Comparison of ENCODE assay signal across 1 cellular context in the genomic region with DNA sequence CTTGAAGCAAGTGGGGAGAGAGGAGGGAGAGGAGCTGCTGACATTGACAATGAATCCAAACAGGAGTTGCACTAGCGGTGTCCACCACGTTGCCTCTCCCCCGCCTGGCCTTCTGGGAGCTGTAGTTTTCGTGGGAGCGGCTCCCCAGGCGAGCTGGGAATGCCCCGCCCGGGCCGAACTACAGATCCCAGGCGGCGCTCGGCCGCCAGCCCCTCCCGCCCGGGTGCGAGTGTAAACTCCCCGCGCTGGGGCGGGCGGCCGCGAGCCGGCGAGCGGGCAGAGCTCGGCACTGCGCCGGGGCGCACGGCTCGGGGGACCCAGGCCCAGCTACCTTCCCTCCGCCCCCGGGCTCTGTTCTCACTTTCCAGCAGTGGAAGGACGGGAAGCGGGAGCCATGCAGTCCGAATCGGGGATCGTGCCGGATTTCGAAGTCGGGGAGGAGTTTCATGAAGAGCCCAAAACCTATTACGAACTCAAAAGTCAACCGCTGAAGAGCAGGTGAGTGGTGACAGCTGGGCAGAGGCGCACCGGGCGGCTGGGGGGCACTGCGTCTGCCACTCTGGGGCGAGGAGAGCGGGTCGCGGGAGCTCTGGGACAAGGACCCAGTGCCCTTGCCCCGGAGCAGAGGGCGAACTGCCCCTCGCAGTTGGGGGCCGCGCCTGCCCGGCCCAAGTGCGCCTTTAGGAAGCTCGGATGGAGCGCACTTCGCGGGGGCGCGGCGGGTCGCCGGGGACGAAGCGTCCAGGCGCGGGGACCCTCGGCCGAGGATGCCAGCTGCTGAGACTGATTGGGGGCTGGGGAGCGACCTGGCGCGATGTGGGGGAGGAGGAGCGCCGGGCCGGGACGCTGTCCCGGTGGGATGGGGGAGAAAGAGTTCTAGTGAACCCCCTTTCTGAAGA.
TF ChIP-seq lines count a peak whose summit lies in the region.

TSS of gene MITF (plus strand) at position 261 of the 899 bp plus-strand sequence. CDS start at position 395, 134 bp downstream.

TF ChIP-seq in K562, 482 proteins besides CTCF, POLR2A, EP300 and RAD21 (continued from another document and continues in another):
- TF ChIP-seq, protein P1, sequence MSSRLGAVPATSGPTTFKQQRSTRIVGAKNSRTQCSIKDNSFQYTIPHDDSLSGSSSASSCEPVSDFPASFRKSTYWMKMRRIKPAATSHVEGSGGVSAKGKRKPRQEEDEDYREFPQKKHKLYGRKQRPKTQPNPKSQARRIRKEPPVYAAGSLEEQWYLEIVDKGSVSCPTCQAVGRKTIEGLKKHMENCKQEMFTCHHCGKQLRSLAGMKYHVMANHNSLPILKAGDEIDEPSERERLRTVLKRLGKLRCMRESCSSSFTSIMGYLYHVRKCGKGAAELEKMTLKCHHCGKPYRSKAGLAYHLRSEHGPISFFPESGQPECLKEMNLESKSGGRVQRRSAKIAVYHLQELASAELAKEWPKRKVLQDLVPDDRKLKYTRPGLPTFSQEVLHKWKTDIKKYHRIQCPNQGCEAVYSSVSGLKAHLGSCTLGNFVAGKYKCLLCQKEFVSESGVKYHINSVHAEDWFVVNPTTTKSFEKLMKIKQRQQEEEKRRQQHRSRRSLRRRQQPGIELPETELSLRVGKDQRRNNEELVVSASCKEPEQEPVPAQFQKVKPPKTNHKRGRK (tag; IDR thresholded peaks at IDR 0.05) = no peak
- TF ChIP-seq ZNF583 (CRISPR knock-in tag; IDR thresholded peaks at IDR 0.05) (no peak), PHB (CRISPR knock-in tag; IDR thresholded peaks at IDR 0.05) (no peak), DPF2 (IDR thresholded peaks at IDR 0.05) (no peak), FOXJ3 (CRISPR knock-in tag; IDR thresholded peaks at IDR 0.05) (no peak), GTF2F1 (IDR thresholded peaks at IDR 0.05; ENCODE audit: low read depth, low read length) (peak; percentile 33; the same call in 1 of the 2 replicates), ZBTB26 (CRISPR knock-in tag; IDR thresholded peaks at IDR 0.05) (no peak), ZNF785 (CRISPR knock-in tag; IDR thresholded peaks at IDR 0.05) (no peak), POLR2H (tag; IDR thresholded peaks at IDR 0.05; ENCODE audit: low read depth) (no peak), MTA2 (IDR thresholded peaks at IDR 0.05; ENCODE audit: low read depth) (no peak), ZNF75A (CRISPR knock-in tag; IDR thresholded peaks at IDR 0.05) (no peak), ZNF766 (CRISPR knock-in tag; conservative IDR thresholded peaks at IDR 0.05) (peak; percentile 87), CGGBP1 (CRISPR knock-in tag; IDR thresholded peaks at IDR 0.05) (no peak), ZNF398 (CRISPR knock-in tag; IDR thresholded peaks at IDR 0.05) (no peak), GATA2 (CRISPR knock-in tag; IDR thresholded peaks at IDR 0.05) (no peak), KAT2B (IDR thresholded peaks at IDR 0.05; ENCODE audit: low read depth, low read length) (no peak), POLR2G (IDR thresholded peaks at IDR 0.05; ENCODE audit: low read depth, low read length) (peak; percentile 84), ZNF584 (CRISPR knock-in tag; IDR thresholded peaks at IDR 0.05; ENCODE audit: low read depth) (no peak), RCOR1 (IDR thresholded peaks at IDR 0.05; ENCODE audit: borderline replicate concordance in 1 of 2, low read depth in 2 of 2, low read length in 2 of 2) (no peak), ZBTB8A (IDR thresholded peaks at IDR 0.05; ENCODE audit: partially characterized antibody) (no peak), ZNF668 (CRISPR knock-in tag; IDR thresholded peaks at IDR 0.05) (no peak), ZBED1 (IDR thresholded peaks at IDR 0.05) (no peak), NR2C1 (IDR thresholded peaks at IDR 0.05) (no peak), NR2C1 (tag; IDR thresholded peaks at IDR 0.05) (0 out of 2 replicates have a peak, but pooled peaks have one; percentile 44), XRCC4 (IDR thresholded peaks at IDR 0.05; ENCODE audit: extremely low read depth, insufficient read depth, insufficient read length) (no peak), TBP (optimal IDR thresholded peaks at IDR 0.05; ENCODE audit: low read depth, low read length) (peak; percentile 33), SNAPC5 (CRISPR knock-in tag; IDR thresholded peaks at IDR 0.05) (no peak), MCM2 (IDR thresholded peaks at IDR 0.05; ENCODE audit: low read depth) (no peak)
- TF ChIP-seq, protein P2, sequence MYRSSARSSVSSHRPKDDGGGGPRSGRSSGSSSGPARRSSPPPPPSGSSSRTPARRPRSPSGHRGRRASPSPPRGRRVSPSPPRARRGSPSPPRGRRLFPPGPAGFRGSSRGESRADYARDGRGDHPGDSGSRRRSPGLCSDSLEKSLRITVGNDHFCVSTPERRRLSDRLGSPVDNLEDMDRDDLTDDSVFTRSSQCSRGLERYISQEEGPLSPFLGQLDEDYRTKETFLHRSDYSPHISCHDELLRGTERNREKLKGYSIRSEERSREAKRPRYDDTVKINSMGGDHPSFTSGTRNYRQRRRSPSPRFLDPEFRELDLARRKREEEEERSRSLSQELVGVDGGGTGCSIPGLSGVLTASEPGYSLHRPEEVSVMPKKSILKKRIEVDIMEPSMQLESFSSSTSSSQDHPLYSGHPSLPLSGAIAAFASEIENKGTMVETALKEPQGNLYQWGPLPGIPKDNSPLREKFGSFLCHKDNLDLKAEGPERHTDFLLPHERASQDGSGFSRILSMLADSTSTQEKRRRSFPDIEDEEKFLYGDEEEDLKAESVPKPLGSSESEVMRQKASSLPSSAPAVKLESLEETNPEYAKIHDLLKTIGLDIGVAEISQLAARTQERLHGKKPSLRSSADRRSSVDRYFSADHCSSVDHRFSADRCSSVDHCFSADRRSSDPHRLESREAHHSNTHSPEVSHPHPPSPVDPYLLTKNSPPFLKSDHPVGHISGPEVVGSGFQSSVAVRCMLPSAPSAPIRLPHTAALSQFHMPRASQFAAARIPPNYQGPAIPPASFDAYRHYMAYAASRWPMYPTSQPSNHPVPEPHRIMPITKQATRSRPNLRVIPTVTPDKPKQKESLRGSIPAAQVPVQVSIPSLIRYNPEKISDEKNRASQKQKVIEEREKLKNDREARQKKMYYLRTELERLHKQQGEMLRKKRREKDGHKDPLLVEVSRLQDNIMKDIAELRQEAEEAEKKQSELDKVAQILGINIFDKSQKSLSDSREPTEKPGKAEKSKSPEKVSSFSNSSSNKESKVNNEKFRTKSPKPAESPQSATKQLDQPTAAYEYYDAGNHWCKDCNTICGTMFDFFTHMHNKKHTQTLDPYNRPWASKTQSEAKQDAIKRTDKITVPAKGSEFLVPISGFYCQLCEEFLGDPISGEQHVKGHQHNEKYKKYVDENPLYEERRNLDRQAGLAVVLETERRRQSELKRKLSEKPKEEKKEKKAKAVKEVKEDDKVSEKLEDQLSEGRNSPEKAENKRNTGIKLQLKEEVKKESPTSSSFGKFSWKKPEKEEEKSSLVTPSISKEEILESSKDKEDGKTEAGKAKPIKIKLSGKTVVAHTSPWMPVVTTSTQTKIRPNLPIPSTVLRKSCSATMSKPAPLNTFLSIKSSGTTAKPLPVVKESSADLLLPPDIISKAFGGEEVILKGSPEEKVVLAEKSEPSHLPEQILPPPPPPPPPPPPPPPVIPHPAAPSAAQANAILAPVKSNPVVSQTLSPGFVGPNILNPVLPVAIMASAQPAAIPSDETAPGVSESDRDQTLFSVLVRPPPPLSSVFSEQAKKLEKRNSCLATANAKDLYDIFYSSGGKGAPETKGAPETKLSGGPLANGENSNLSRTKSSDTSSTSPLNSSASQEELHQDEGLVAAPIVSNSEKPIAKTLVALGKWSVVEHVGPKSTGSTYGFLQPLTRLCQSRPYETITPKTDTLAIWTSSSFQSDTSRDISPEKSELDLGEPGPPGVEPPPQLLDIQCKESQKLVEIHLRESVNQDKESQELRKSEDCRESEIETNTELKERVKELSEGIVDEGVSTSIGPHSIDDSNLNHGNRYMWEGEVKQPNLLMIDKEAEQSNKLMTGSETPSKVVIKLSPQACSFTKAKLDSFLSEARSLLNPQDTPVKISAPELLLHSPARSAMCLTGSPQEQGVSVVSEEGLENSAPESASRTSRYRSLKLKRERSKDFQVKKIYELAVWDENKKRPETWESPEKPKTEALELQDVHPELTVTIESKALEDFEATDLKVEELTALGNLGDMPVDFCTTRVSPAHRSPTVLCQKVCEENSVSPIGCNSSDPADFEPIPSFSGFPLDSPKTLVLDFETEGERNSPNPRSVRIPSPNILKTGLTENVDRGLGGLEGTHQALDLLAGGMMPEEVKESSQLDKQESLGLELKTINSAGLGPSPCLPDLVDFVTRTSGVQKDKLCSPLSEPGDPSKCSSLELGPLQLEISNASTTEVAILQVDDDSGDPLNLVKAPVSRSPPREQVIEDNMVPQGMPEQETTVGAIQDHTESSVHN (IDR thresholded peaks at IDR 0.05; ENCODE audit: borderline replicate concordance in 1 of 2, low read depth in 1 of 2) = no peak
- TF ChIP-seq, protein P3, sequence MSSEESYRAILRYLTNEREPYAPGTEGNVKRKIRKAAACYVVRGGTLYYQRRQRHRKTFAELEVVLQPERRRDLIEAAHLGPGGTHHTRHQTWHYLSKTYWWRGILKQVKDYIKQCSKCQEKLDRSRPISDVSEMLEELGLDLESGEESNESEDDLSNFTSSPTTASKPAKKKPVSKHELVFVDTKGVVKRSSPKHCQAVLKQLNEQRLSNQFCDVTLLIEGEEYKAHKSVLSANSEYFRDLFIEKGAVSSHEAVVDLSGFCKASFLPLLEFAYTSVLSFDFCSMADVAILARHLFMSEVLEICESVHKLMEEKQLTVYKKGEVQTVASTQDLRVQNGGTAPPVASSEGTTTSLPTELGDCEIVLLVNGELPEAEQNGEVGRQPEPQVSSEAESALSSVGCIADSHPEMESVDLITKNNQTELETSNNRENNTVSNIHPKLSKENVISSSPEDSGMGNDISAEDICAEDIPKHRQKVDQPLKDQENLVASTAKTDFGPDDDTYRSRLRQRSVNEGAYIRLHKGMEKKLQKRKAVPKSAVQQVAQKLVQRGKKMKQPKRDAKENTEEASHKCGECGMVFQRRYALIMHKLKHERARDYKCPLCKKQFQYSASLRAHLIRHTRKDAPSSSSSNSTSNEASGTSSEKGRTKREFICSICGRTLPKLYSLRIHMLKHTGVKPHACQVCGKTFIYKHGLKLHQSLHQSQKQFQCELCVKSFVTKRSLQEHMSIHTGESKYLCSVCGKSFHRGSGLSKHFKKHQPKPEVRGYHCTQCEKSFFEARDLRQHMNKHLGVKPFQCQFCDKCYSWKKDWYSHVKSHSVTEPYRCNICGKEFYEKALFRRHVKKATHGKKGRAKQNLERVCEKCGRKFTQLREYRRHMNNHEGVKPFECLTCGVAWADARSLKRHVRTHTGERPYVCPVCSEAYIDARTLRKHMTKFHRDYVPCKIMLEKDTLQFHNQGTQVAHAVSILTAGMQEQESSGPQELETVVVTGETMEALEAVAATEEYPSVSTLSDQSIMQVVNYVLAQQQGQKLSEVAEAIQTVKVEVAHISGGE (CRISPR knock-in tag; IDR thresholded peaks at IDR 0.05) = peak in 1 of 3 experiments; percentile 73; a peak in 2 of 6 replicates
- TF ChIP-seq, protein P4, sequence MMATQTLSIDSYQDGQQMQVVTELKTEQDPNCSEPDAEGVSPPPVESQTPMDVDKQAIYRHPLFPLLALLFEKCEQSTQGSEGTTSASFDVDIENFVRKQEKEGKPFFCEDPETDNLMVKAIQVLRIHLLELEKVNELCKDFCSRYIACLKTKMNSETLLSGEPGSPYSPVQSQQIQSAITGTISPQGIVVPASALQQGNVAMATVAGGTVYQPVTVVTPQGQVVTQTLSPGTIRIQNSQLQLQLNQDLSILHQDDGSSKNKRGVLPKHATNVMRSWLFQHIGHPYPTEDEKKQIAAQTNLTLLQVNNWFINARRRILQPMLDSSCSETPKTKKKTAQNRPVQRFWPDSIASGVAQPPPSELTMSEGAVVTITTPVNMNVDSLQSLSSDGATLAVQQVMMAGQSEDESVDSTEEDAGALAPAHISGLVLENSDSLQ (IDR thresholded peaks at IDR 0.05) = 0 out of 2 replicates have a peak, but pooled peaks have one; percentile 23
